18 cellular contexts compared by ENCODE assay signal in genomic region chr6:147116043-147116442, GRCh38.
DNase-seq lines count a peak whose midpoint lies in the region; ATAC-seq and TF ChIP-seq lines count a peak whose summit lies in the region.
"Had no signal": no experiment of that assay in that cellular context is flagged by ENCODE, and none has a peak within 500 bp of the region (broad histone marks: within the 10 kb centered on the region; RNA-seq: fewer than 3 reads in every experiment).

No MANE protein-coding gene starts in this region.

- H3K79me2 ChIP-seq in parathyroid adenoma (no peaks in the 10 kb centered on the region), neural progenitor cell (ENCODE audit: low read depth) (no peaks in the 10 kb centered on the region)

- H3K36me3 ChIP-seq in parathyroid adenoma (ENCODE audit: control insufficient read depth, insufficient read depth, low read length): no peaks in the 10 kb centered on the region
- no peaks in the 10 kb centered on the region for H3K36me3 ChIP-seq in neural progenitor cell

- no peak overlapping the region for H3K9ac ChIP-seq in parathyroid adenoma
- no peak overlapping the region for H3K9ac ChIP-seq in neural progenitor cell

- peaks cover 29% of the 10 kb centered on the region for H3K4me1 ChIP-seq in parathyroid adenoma
- H3K4me1 ChIP-seq in neural progenitor cell: no peaks in the 10 kb centered on the region

- no peaks in the 10 kb centered on the region for H4K20me1 ChIP-seq in neural progenitor cell (ENCODE audit: low read depth)

- peaks cover 2% of the 10 kb centered on the region for H3K27me3 Mint-ChIP-seq in neural progenitor cell (ENCODE audit: insufficient read depth, low read depth)

- no peaks in the 10 kb centered on the region for H3K36me3 Mint-ChIP-seq in neural progenitor cell

- H3F3A ChIP-seq in neural progenitor cell (ENCODE audit: low read depth): no peaks in the 10 kb centered on the region

- H3K27ac ChIP-seq in HL-60 (replicated peaks) (peak overlapping the region; percentile 66), parathyroid adenoma (peak overlapping the region; percentile 76), neural progenitor cell (no peak overlapping the region)

- H3K27me3 ChIP-seq in HL-60 (ENCODE audit: insufficient read depth, poor library complexity, severe bottlenecking): no peaks in the 10 kb centered on the region
- H3K27me3 ChIP-seq in parathyroid adenoma (ENCODE audit: control insufficient read depth, insufficient read depth, low read length): no peaks in the 10 kb centered on the region
- no peaks in the 10 kb centered on the region for H3K27me3 ChIP-seq in neural progenitor cell

- DNase-seq in HL-60 (ENCODE audit: low read depth in 1 of 2, low spot score in 1 of 2) (no peak), NCI-H146 treated with DMSO at 0.1 percent for 48 hours (lab: John Stamatoyannopoulos, UW; ENCODE audit: unreplicated experiment) (peak; percentile 13), cerebellar cortex (ENCODE audit: low spot score) (peak; percentile 24), pons (ENCODE audit: low spot score) (no peak), neural progenitor cell (ENCODE audit: low spot score) (no peak), NCI-H345 (lab: John Stamatoyannopoulos, UW) (no peak)
- DNase-seq: C1 segment of cervical spinal cord; Calu3; CD4-positive, alpha-beta memory T cell; COR-L47; DMS53; DMS79 treated with DMSO at 0.1 percent for 48 hours; H9 had no signal

- no peak overlapping the region for H3K4me3 Mint-ChIP-seq in neural progenitor cell
- H3K4me3 Mint-ChIP-seq: CD4-positive, alpha-beta memory T cell; GM23338; H9 had no signal

- no peak overlapping the region for H3K4me3 ChIP-seq in HL-60 (replicated peaks; ENCODE audit: insufficient read depth, low read length)
- no peak overlapping the region for H3K4me3 ChIP-seq in parathyroid adenoma (ENCODE audit: low read depth, low read length)
- no peak overlapping the region for H3K4me3 ChIP-seq in neural progenitor cell
- H3K4me3 ChIP-seq: GM12878, GM23338 had no signal

- no peak for ATAC-seq in HG02623 (IDR thresholded peaks at IDR 0.05; ENCODE audit: unreplicated experiment)
- ATAC-seq: GM12878, GM23338, HCT116 had no signal

- TF ChIP-seq CTCF in HL-60 (IDR thresholded peaks at IDR 0.05; ENCODE audit: insufficient read depth, low read length) (no peak), parathyroid adenoma (IDR thresholded peaks at IDR 0.05) (no peak), neural progenitor cell (IDR thresholded peaks at IDR 0.05) (no peak)

- no peak overlapping the region for H3K4me2 ChIP-seq in parathyroid adenoma (ENCODE audit: low read length)
- H3K4me2 ChIP-seq in neural progenitor cell: no peak overlapping the region
- H3K4me2 ChIP-seq: GM23338 had no signal

- H2AFZ ChIP-seq in parathyroid adenoma (peak overlapping the region; percentile 74), neural progenitor cell (replicated peaks) (no peak overlapping the region)
- H2AFZ ChIP-seq: GM23338 had no signal

- H3K9me3 ChIP-seq in parathyroid adenoma (ENCODE audit: control insufficient read depth, low read length) (no peaks in the 10 kb centered on the region), neural progenitor cell (ENCODE audit: low read depth) (no peaks in the 10 kb centered on the region)

- H3K27ac Mint-ChIP-seq in neural progenitor cell: no peak overlapping the region
- H3K27ac Mint-ChIP-seq: CD4-positive, alpha-beta memory T cell; GM23338; H9 had no signal

- no peaks in the 10 kb centered on the region for H3K4me1 Mint-ChIP-seq in neural progenitor cell

- H3K9me3 Mint-ChIP-seq in neural progenitor cell: no peaks in the 10 kb centered on the region

Comparison
In these comparisons a context has a peak if more than half of its experiments do, and no peak if none do; other contexts are left out.
1. DNase-seq: peak in NCI-H146 treated with DMSO at 0.1 percent for 48 hours (single experiment) and cerebellar cortex (single experiment); none in HL-60 (0 of 2), pons (single experiment), neural progenitor cell (single experiment) and NCI-H345 (single experiment).